In the genomic region with DNA sequence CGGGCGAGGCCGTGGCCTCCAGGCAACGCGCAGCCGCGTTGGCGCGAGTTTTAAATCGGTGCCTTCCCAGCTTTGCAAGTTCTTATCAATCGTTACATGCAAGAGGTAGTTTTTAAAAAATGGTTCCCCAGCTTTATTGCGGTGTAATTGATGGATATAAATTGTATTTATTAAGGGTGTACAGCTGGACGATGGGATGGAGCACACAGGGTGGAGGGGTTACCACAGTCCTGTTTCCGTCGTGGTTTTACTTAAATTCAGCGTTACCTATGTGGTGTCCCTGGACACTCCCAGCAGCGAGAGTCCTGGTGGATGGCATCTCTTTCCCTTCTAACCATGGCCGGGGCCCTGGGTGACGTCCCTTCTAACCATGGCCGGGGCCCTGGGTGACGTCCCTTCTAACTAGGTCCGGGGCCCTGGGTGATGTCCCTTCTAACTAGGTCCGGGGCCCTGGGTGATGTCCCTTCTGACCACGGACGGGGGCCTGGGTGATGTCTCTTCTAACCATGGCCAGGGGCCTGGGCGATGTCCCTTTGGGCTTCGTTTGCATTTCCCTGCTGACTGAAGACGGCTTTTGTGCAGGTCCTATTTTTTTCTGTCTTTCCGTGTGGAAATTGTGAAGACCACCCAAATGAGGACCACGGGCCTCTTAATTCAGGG, we compare ENCODE assay signal across 13 cellular contexts.
A peak's percentile ranks its signal among the peaks of the same experiment; 100 is the strongest.
DNase-seq lines count a peak whose midpoint lies in the region; ATAC-seq and TF ChIP-seq lines count a peak whose summit lies in the region.
"Had no signal": no experiment of that assay in that cellular context is flagged by ENCODE, and none has a peak within 500 bp of the region (broad histone marks: within the 10 kb centered on the region; RNA-seq: fewer than 3 reads in every experiment).

No MANE protein-coding gene starts in this region.

- H3K27me3 ChIP-seq in HUES64 (ENCODE audit: insufficient read depth, low read length) (peaks cover 38% of the 10 kb centered on the region), ectodermal cell (ENCODE audit: control insufficient read depth, insufficient read depth, low read length, poor library complexity, severe bottlenecking) (peaks cover 39% of the 10 kb centered on the region), lower lobe of right lung (ENCODE audit: low read depth) (peaks cover 26% of the 10 kb centered on the region), subcutaneous abdominal adipose tissue (ENCODE audit: control insufficient read depth in 5 of 5, insufficient read depth in 4 of 5, low read length in 5 of 5) (peaks cover 16 to 27% (median 19%) of the 10 kb centered on the region in 5 donors)

- no peak overlapping the region for H3K27ac ChIP-seq in HUES64 (ENCODE audit: low read depth, low read length)
- H3K27ac ChIP-seq in ectodermal cell (ENCODE audit: insufficient read depth, low read depth, low read length, poor library complexity, severe bottlenecking) = no peak overlapping the region
- H3K27ac ChIP-seq in lower lobe of right lung = no peak overlapping the region
- no peak overlapping the region for H3K27ac ChIP-seq in subcutaneous abdominal adipose tissue (ENCODE audit: low read depth, low read length)
- H3K27ac ChIP-seq: adrenal gland had no signal

- ATAC-seq in lower lobe of right lung (no peak), GM19455 (IDR thresholded peaks at IDR 0.05; ENCODE audit: unreplicated experiment) (no peak)
- ATAC-seq: natural killer cell had no signal

- peaks cover 9% of the 10 kb centered on the region; the same call in 1 of the 2 replicates for H3K4me1 ChIP-seq in HUES64 (ENCODE audit: insufficient read depth, low read length)
- no peaks in the 10 kb centered on the region for H3K4me1 ChIP-seq in ectodermal cell (ENCODE audit: control insufficient read depth, insufficient read depth, low read length)
- H3K4me1 ChIP-seq in lower lobe of right lung = peaks cover 9% of the 10 kb centered on the region
- peaks cover 0 to 7% (median 4%) of the 10 kb centered on the region in 5 donors for H3K4me1 ChIP-seq in subcutaneous abdominal adipose tissue (ENCODE audit: control insufficient read depth in 5 of 5, insufficient read depth in 5 of 5, low read length in 5 of 5)
- H3K4me1 ChIP-seq: Caco-2 had no signal

- DNase-seq in lower lobe of right lung = no peak
- DNase-seq in effector CD8-positive, alpha-beta T cell (lab: John Stamatoyannopoulos, UW) = no peak
- DNase-seq in stimulated activated CD4-positive, alpha-beta T cell treated with anti-CD3 and anti-CD28 coated beads, Interleukin-1b, Interleukin-23, amount 100 ng/mL, for 48 hours = no peak
- no peak for DNase-seq in stimulated activated CD8-positive, alpha-beta memory T cell treated with anti-CD3 and anti-CD28 coated beads, Interleukin-4, amount 100 ng/mL, for 48 hours
- DNase-seq: Caco-2, GOT3, natural killer cell, NCI-H524 treated with DMSO at 0.1 percent for 48 hours had no signal

- H3K36me3 ChIP-seq in HUES64 (ENCODE audit: insufficient read depth, low read length) (no peaks in the 10 kb centered on the region), ectodermal cell (ENCODE audit: control insufficient read depth, insufficient read depth, low read length) (no peaks in the 10 kb centered on the region), lower lobe of right lung (no peaks in the 10 kb centered on the region), subcutaneous abdominal adipose tissue (ENCODE audit: control insufficient read depth in 5 of 5, insufficient read depth in 5 of 5, low read length in 5 of 5) (no peaks in the 10 kb centered on the region)
- H3K36me3 ChIP-seq: adrenal gland had no signal

- intact Hi-C loops in lower lobe of right lung (cut with DNase I) = no loop called here

- WGBS in HUES64 = 56% methylated on average over 30 of the region's 30 CpGs
- 65 to 67% methylated on average over 30 of the region's 30 CpGs for WGBS in ectodermal cell, 2 experiments

- H3K9me3 ChIP-seq in HUES64 (ENCODE audit: insufficient read depth, low read depth, low read length) (no peaks in the 10 kb centered on the region), ectodermal cell (ENCODE audit: control insufficient read depth, low read length) (no peaks in the 10 kb centered on the region), lower lobe of right lung (no peaks in the 10 kb centered on the region), subcutaneous abdominal adipose tissue (ENCODE audit: control insufficient read depth in 5 of 5, low read length in 5 of 5) (peaks cover 0 to 9% (median 6%) of the 10 kb centered on the region in 5 donors)
- H3K9me3 ChIP-seq: adrenal gland, Caco-2 had no signal

- H3K9ac ChIP-seq in HUES64 (ENCODE audit: low read depth, low read length) = peak overlapping the region; percentile 52; the same call in 1 of the 2 replicates
- H3K9ac ChIP-seq in subcutaneous abdominal adipose tissue (ENCODE audit: low read length in 5 of 5) = no peak overlapping the region

- TF ChIP-seq CTCF in lower lobe of right lung (IDR thresholded peaks at IDR 0.05) = no peak

- H3K4me3 ChIP-seq in HUES64 (ENCODE audit: low read length) (peak overlapping the region; percentile 54), ectodermal cell (ENCODE audit: insufficient read depth, low read depth, low read length) (peak overlapping the region; percentile 35), lower lobe of right lung (peak overlapping the region; percentile 41), subcutaneous abdominal adipose tissue (ENCODE audit: low read depth in 1 of 5, low read length in 5 of 5) (peak overlapping the region in 4 of 5 donors; percentile 24 to 58 (median 46))
